In the genomic region with DNA sequence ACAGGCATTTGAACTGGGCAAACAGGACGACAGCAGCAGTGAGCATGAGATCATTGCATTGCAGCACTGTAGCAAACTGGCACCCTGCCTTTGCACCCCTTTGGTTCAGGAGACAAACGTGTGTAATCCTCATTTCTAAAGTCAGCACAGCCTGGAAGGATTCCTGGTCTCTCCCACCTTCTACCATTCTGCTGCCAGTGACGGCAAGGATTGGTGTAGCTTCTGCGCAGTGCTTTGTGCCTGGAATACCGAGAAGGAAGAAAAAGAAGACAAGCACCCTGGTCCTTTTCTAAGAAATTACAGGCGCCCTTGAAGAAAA, we compare ENCODE assay signal across 9 cellular contexts.
DNase-seq lines count a peak whose midpoint lies in the region; ATAC-seq and TF ChIP-seq lines count a peak whose summit lies in the region.
"Had no signal": no experiment of that assay in that cellular context is flagged by ENCODE, and none has a peak within 500 bp of the region (broad histone marks: within the 10 kb centered on the region; RNA-seq: fewer than 3 reads in every experiment).

No MANE protein-coding gene starts in this region.

- H3K4me2 ChIP-seq in GM23248 (ENCODE audit: unreplicated experiment) (peak overlapping the region; percentile 99), skeletal muscle satellite cell (ENCODE audit: low read length) (peak overlapping the region; percentile 90)

- peak; percentile 92 for DNase-seq in GM23248
- peak; percentile 79 to 95 (median 94) for DNase-seq in adrenal gland
- peak; percentile 68 to 85 for DNase-seq in heart right ventricle
- no peak for DNase-seq in foreskin melanocyte
- DNase-seq in NCI-H1694 treated with DMSO at 0.1 percent for 48 hours (lab: John Stamatoyannopoulos, UW) = no peak
- no peak for DNase-seq in NCI-H2196 (lab: John Stamatoyannopoulos, UW; ENCODE audit: unreplicated experiment)

- H3K4me1 ChIP-seq in GM23248 (ENCODE audit: insufficient read depth) (peaks cover 40% of the 10 kb centered on the region), adrenal gland (replicated peaks in 1 of 2) (peaks cover 20 to 21% of the 10 kb centered on the region in 2 donors), heart right ventricle (peaks cover 0 to 41% (median 17%) of the 10 kb centered on the region in 9 donors), skeletal muscle satellite cell (ENCODE audit: control insufficient read depth, insufficient read depth, low read length) (peaks cover 42% of the 10 kb centered on the region)

- no peaks in the 10 kb centered on the region for H3K9me2 ChIP-seq in GM23248 (ENCODE audit: insufficient read depth)

- TF ChIP-seq POLR2A in adrenal gland (IDR thresholded peaks at IDR 0.05) = peak; percentile 59 to 89

- H3F3A ChIP-seq in GM23248 (ENCODE audit: insufficient read depth) = peaks cover 30% of the 10 kb centered on the region

- in situ Hi-C loops in GM23248 (cut with MboI) = no loop called here

- H2AFZ ChIP-seq in GM23248 = peak overlapping the region; percentile 82

- no peaks in the 10 kb centered on the region for H4K20me1 ChIP-seq in GM23248 (ENCODE audit: insufficient read depth)

- intact Hi-C loops in adrenal gland (cut with DNase I) (no loop called here), heart right ventricle (cut with DNase I) (loop anchor here in 7 of 10 donors (2.0 to 10.0 kb wide), 10 partner anchors 50 to 118 kb away; no protein-coding TSS in a partner anchor)

- H3K27me3 ChIP-seq in GM23248 (replicated peaks; ENCODE audit: insufficient read depth) (no peaks in the 10 kb centered on the region), adrenal gland (no peaks in the 10 kb centered on the region), heart right ventricle (no peaks in the 10 kb centered on the region), skeletal muscle satellite cell (ENCODE audit: control insufficient read depth, insufficient read depth, low read length) (no peaks in the 10 kb centered on the region)

- 0 to 2% methylated on average over 6 of the region's 6 CpGs for WGBS in GM23248 (ENCODE audit: low coverage in 1 of 2, low lambda C conversion rate in 2 of 2, missing lambda C conversion rate in 2 of 2), 2 experiments
- WGBS in adrenal gland, 4 donors = 10 to 29% (median 18%) methylated on average over 6 of the region's 6 CpGs
- WGBS in heart right ventricle, 2 donors = 9 to 10% methylated on average over 6 of the region's 6 CpGs

- TF ChIP-seq CTCF in adrenal gland (IDR thresholded peaks at IDR 0.05) (no peak), heart right ventricle (IDR thresholded peaks at IDR 0.05) (no peak)

- H3K4me3 ChIP-seq in GM23248 (peak overlapping the region; percentile 74), adrenal gland (peak overlapping the region in 2 of 4 donors; percentile 17 to 51), heart right ventricle (peak overlapping the region in 9 of 10 donors; percentile 12 to 63 (median 49)), skeletal muscle satellite cell (ENCODE audit: low read length) (peak overlapping the region; percentile 69)

- H3K9me3 ChIP-seq in GM23248 (ENCODE audit: low read depth) (no peaks in the 10 kb centered on the region), adrenal gland (replicated peaks in 1 of 3) (no peaks in the 10 kb centered on the region), heart right ventricle (peaks cover 0 to 24% (median 0%) of the 10 kb centered on the region in 11 donors), skeletal muscle satellite cell (replicated peaks; ENCODE audit: low read length) (no peaks in the 10 kb centered on the region)

- peaks cover 34% of the 10 kb centered on the region for H3K79me2 ChIP-seq in GM23248 (ENCODE audit: insufficient read depth)

- H3K9ac ChIP-seq in GM23248 (peak overlapping the region; percentile 75), skeletal muscle satellite cell (ENCODE audit: low read depth, low read length) (peak overlapping the region; percentile 86)

- H3K36me3 ChIP-seq in GM23248 (ENCODE audit: low read depth) (no peaks in the 10 kb centered on the region), adrenal gland (replicated peaks in 1 of 2) (no peaks in the 10 kb centered on the region), heart right ventricle (peaks cover 0 to 7% (median 0%) of the 10 kb centered on the region in 9 donors), skeletal muscle satellite cell (ENCODE audit: insufficient read depth, low read length) (peaks cover 3% of the 10 kb centered on the region)

- ATAC-seq in heart right ventricle = peak; percentile 63 to 91 (median 86)
- no peak for ATAC-seq in activated CD4-positive, CD25-positive, alpha-beta regulatory T cell treated with anti-CD3 and anti-CD28 coated beads, Interleukin-2, amount 50 U/mL, for 24 hours

- H3K27ac ChIP-seq in GM23248 = peak overlapping the region; percentile 85
- H3K27ac ChIP-seq in adrenal gland = peak overlapping the region; percentile 65 to 91 (median 77)
- H3K27ac ChIP-seq in heart right ventricle = peak overlapping the region; percentile 66 to 92 (median 86)
- H3K27ac ChIP-seq: RWPE1 had no signal

Comparison
In these comparisons a context has a peak if more than half of its experiments do, and no peak if none do; other contexts are left out.
1. DNase-seq: peak in GM23248 (single experiment), adrenal gland (7 of 7) and heart right ventricle (2 of 2); none in foreskin melanocyte (single experiment), NCI-H1694 treated with DMSO at 0.1 percent for 48 hours (single experiment) and NCI-H2196 (single experiment).
2. ATAC-seq: peak in heart right ventricle (8 of 8); none in activated CD4-positive, CD25-positive, alpha-beta regulatory T cell treated with anti-CD3 and anti-CD28 coated beads, Interleukin-2, amount 50 U/mL, for 24 hours (0 of 2).
3. intact Hi-C loops: an anchor here in heart right ventricle (2.0 to 10.0 kb wide); none called in adrenal gland.
4. Peak in every context shown above with its lines, with median percentiles within 50 percentile points of each other: H3K27ac ChIP-seq.